ENCODE assay signal across 12 cellular contexts in the genomic region with DNA sequence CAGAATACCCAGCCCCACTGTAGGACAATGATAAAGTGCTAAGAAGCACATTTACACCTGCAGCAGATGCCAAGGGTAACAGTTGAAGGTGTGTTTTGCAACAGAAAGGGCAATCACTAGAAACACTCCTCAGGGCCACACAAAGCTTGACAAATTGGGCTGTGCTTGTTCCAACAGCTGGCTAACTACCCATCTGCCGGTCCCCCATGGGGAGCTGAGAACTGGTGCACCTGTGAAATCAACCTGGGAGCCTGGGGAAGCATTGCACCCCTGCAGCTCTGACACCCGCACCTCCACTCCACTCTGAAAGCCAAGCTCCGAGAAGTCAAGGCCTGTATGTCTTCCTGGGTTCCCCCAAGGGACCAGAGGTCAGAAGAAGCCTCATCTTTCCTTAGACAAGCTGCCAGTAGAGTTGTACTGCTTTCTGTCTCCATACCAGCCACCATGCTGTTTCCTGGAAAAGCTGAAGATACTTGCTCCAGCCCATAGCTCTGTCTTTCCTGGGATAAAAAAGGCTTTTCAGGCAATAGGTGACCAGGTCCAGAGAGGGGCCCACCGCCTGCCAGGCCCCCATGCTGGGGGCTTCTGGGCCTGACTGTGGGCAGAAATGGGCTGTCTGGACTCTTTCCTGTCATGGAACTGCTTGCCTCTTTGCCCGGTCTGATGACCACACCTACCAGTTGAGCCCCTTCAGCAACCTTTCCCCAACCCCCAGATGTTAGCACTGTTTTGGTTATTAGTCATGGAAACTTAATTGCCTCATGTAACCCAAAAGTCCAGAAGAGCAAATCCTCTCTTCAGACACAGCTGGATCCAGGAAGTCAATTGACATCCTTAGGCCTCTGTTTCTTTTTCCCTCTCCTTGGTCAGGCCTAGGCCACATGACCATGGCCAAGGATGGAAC.
A peak's percentile ranks its signal among the peaks of the same experiment; 100 is the strongest.
DNase-seq lines count a peak whose midpoint lies in the region; ATAC-seq and TF ChIP-seq lines count a peak whose summit lies in the region.
"Had no signal": no experiment of that assay in that cellular context is flagged by ENCODE, and none has a peak within 500 bp of the region (broad histone marks: within the 10 kb centered on the region; RNA-seq: fewer than 3 reads in every experiment).

No MANE protein-coding gene starts in this region.

- TF ChIP-seq CTCF in IMR-90 (conservative IDR thresholded peaks at IDR 0.05; ENCODE audit: low read depth, low read length) (no peak), osteocyte (IDR thresholded peaks at IDR 0.05) (no peak), HFFc6 (IDR thresholded peaks at IDR 0.05) (no peak)

- no peak overlapping the region for H2AK9ac ChIP-seq in IMR-90 (replicated peaks; ENCODE audit: low read depth, low read length, poor library complexity)

- no peak overlapping the region for H3K23ac ChIP-seq in IMR-90 (ENCODE audit: low read depth, low read length)

- H4K91ac ChIP-seq in IMR-90 (ENCODE audit: insufficient read depth, low read depth, low read length) = no peak overlapping the region

- dilution Hi-C loops in IMR-90 (cut with HindIII; ENCODE audit: low sequenced_read_pairs, unreplicated experiment) = no loop called here

- H3K36me3 Mint-ChIP-seq in osteocyte (ENCODE audit: unreplicated experiment) (no peaks in the 10 kb centered on the region), HFFc6 (ENCODE audit: low read depth) (no peaks in the 10 kb centered on the region)

- H2BK15ac ChIP-seq in IMR-90 (ENCODE audit: low read depth, low read length) = no peak overlapping the region

- no peak for TF ChIP-seq POLR2A in IMR-90 (IDR thresholded peaks at IDR 0.05; ENCODE audit: low read depth, low read length)

- no peak for TF ChIP-seq RAD21 in IMR-90 (IDR thresholded peaks at IDR 0.05; ENCODE audit: low read length)

- H3K36me3 ChIP-seq in IMR-90 (ENCODE audit: control insufficient read depth, insufficient read depth, low read length) = no peaks in the 10 kb centered on the region

- H3K4me3 ChIP-seq in IMR-90 (ENCODE audit: insufficient read depth, low read depth, low read length) = no peak overlapping the region
- H3K4me3 ChIP-seq: dorsolateral prefrontal cortex had no signal

- H4K5ac ChIP-seq in IMR-90 (ENCODE audit: low read depth, low read length) = no peak overlapping the region

- POLR2A ChIA-PET in IMR-90 (lab: Charles Lee; ENCODE audit: unreplicated experiment) = interaction anchor here (0.6 kb wide), 1 partner anchor 44 kb away, joined by 7 read pairs; no protein-coding TSS in a partner anchor

- no peak overlapping the region for H2BK20ac ChIP-seq in IMR-90 (ENCODE audit: low read depth, low read length)

- H3K4me1 Mint-ChIP-seq in osteocyte (ENCODE audit: unreplicated experiment) (peaks cover 7% of the 10 kb centered on the region), HFFc6 (ENCODE audit: low read depth) (peaks cover 9% of the 10 kb centered on the region; the same call in 1 of the 2 replicates)

- H3K18ac ChIP-seq in IMR-90 (ENCODE audit: low read depth, low read length) = no peak overlapping the region

- H2BK120ac ChIP-seq in IMR-90 (ENCODE audit: low read depth, low read length) = no peak overlapping the region

- no peak overlapping the region for H3K9ac ChIP-seq in IMR-90 (ENCODE audit: low read depth, low read length)

- H4K8ac ChIP-seq in IMR-90 (ENCODE audit: low read depth in 2 of 2, low read length in 2 of 2) = no peak overlapping the region

- no peak overlapping the region for H3K14ac ChIP-seq in IMR-90 (replicated peaks; ENCODE audit: low read depth, low read length)

- H3K9me3 ChIP-seq in IMR-90 (ENCODE audit: control insufficient read depth, insufficient read depth, low read length) = no peaks in the 10 kb centered on the region

- H3K27me3 ChIP-seq in IMR-90 (ENCODE audit: control insufficient read depth, insufficient read depth, low read length) = peaks cover 4% of the 10 kb centered on the region
- H3K27me3 ChIP-seq: dorsolateral prefrontal cortex had no signal

- CTCF ChIA-PET in IMR-90 (lab: Yijun Ruan, JAX) = no interaction called here

- ATAC-seq in GM21367 (IDR thresholded peaks at IDR 0.05; ENCODE audit: unreplicated experiment) (peak; percentile 60), IMR-90 (ENCODE audit: low read depth) (no peak), GM21526 (IDR thresholded peaks at IDR 0.05; ENCODE audit: low FRiP score, unreplicated experiment) (no peak)
- ATAC-seq: Panc1 had no signal

- H2BK5ac ChIP-seq in IMR-90 (ENCODE audit: low read depth, low read length, poor library complexity, severe bottlenecking) = no peak overlapping the region

- no peak overlapping the region for H3K56ac ChIP-seq in IMR-90 (ENCODE audit: extremely low read depth, insufficient read depth, low read length)

- H3K9me3 Mint-ChIP-seq in osteocyte (ENCODE audit: unreplicated experiment) (no peaks in the 10 kb centered on the region), HFFc6 (no peaks in the 10 kb centered on the region)

- H3K4me1 ChIP-seq in IMR-90 (ENCODE audit: control insufficient read depth, insufficient read depth, low read length) = peaks cover 6% of the 10 kb centered on the region; the same call in 1 of the 2 replicates

- H3K9me1 ChIP-seq in IMR-90 (ENCODE audit: insufficient read depth, low read length) = no peaks in the 10 kb centered on the region

- H3K4me2 ChIP-seq in IMR-90 (ENCODE audit: low read depth, low read length) = no peak overlapping the region

- no peak overlapping the region for H3K4ac ChIP-seq in IMR-90 (ENCODE audit: low read depth, low read length)

- in situ Hi-C loops in IMR-90 (cut with MboI; ENCODE audit: low sequenced_read_pairs) = no loop called here

- no TSS peak for BruUV-seq in IMR-90 (replicated peaks; lab: Mats Ljungman, UMichigan)

- no peaks in the 10 kb centered on the region for H3K79me1 ChIP-seq in IMR-90 (ENCODE audit: low read depth in 1 of 2, low read length in 2 of 2)

- intact Hi-C loops in IMR-90 (cut with micrococcal nuclease) = no loop called here

- H3K4me3 Mint-ChIP-seq in osteocyte (ENCODE audit: unreplicated experiment) = no peak overlapping the region
- no peak overlapping the region for H3K4me3 Mint-ChIP-seq in HFFc6

- no peak overlapping the region for H2AK5ac ChIP-seq in IMR-90 (ENCODE audit: low read depth, low read length)

- no peak overlapping the region for H3K27ac Mint-ChIP-seq in osteocyte (ENCODE audit: unreplicated experiment)
- H3K27ac Mint-ChIP-seq in HFFc6 = no peak overlapping the region

- DNase-seq in GM03348 (ENCODE audit: low spot score) (peak; percentile 24), IMR-90 (peak; percentile 41), fibroblast of peridontal ligament (ENCODE audit: extremely low read depth) (peak; percentile 23), osteocyte (ENCODE audit: extremely low spot score, unreplicated experiment) (no peak), D341Med (ENCODE audit: low spot score) (no peak), HFFc6 (no peak)
- DNase-seq: dorsolateral prefrontal cortex; stimulated activated CD4-positive, alpha-beta T cell treated with anti-CD3 and anti-CD28 coated beads, Interleukin-15, amount 100 ng/mL, for 24 hours; T-helper 9 cell had no signal

- H3K27me3 Mint-ChIP-seq in osteocyte (ENCODE audit: unreplicated experiment) (peaks cover 11% of the 10 kb centered on the region), HFFc6 (ENCODE audit: insufficient read depth) (no peaks in the 10 kb centered on the region; the same call in none of the 2 replicates)

- WGBS in IMR-90 (ENCODE audit: extremely low coverage in 2 of 2, insufficient read length in 1 of 2), 2 experiments = no CpG with 5 or more reads among the region's 5 CpGs

- no peaks in the 10 kb centered on the region for H4K20me1 ChIP-seq in IMR-90 (ENCODE audit: insufficient read depth, low read length)

- no peak overlapping the region for H2AFZ ChIP-seq in IMR-90 (replicated peaks; ENCODE audit: low read length, poor library complexity)

- H3K27ac ChIP-seq in IMR-90 (ENCODE audit: insufficient read depth, low read length) = no peak overlapping the region
- H3K27ac ChIP-seq: dorsolateral prefrontal cortex had no signal

TF ChIP-seq in IMR-90, 13 proteins besides CTCF, POLR2A, EP300 and RAD21:
- no peak for TF ChIP-seq BHLHE40 (IDR thresholded peaks at IDR 0.05; ENCODE audit: low read depth, low read length)
- TF ChIP-seq NFE2L2 (IDR thresholded peaks at IDR 0.05; ENCODE audit: low read depth, low read length) = no peak
TF ChIP-seq in IMR-90: peak in this region for 0.

Comparison
In these comparisons a context has a peak if more than half of its experiments do, and no peak if none do; other contexts are left out.
1. DNase-seq: peak in GM03348 (single experiment), IMR-90 (single experiment) and fibroblast of peridontal ligament (single experiment); none in osteocyte (single experiment), D341Med (single experiment) and HFFc6 (single experiment).